11 cellular contexts compared by ENCODE assay signal in the genomic region with DNA sequence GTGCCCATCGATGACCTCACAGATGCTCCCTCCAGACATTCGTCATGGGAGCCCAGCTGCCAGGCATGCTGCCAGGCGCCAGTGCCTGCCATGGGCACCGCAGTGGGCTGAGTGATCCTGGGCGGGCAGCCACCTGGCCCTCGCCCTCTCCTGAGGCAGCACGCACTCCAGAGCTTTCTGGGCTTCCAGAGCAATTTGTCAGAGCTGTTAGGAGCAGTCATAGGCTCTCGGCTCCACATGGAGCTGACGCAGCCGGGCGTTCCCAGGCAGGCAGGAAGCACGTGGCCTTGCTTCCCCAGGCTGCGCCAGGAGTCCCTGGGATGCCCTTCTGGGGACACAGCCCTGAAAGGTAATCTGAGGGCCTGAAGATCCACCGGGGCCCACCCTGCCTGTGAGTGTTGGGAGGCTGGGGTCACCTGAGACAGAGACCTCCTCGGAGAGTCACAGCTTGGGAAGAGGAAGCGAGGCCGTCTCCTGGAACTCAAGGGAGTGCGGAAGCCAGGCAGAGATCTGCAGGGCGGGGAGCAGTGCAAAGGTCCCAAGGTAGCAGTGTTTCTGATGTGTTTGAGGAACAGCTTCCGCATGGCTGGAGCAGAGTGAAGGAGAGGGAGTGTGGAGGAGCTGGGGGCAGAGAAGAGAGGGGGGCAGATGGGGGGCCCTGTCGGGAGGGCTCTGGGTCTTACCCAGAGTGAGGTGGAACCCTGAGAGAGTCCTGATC. TPM values are rescaled to one million over a fixed set of nuclear protein-coding genes. Genes with fewer than 3 reads are reported as not detected.
A peak's percentile ranks its signal among the peaks of the same experiment; 100 is the strongest.
DNase-seq lines count a peak whose midpoint lies in the region; ATAC-seq, FAIRE-seq and TF ChIP-seq lines count a peak whose summit lies in the region.
"Had no signal": no experiment of that assay in that cellular context is flagged by ENCODE, and none has a peak within 500 bp of the region (broad histone marks: within the 10 kb centered on the region; RNA-seq: fewer than 3 reads in every experiment).

No MANE protein-coding gene starts in this region.

- H3K4me1 ChIP-seq in K562 (replicated peaks in 1 of 2; ENCODE audit: control insufficient read depth in 2 of 2, insufficient read depth in 2 of 2, low read length in 2 of 2) = peaks cover 0 to 19% of the 10 kb centered on the region in 2 experiments; a peak in 2 of 5 replicates
- no peaks in the 10 kb centered on the region for H3K4me1 ChIP-seq in colonic mucosa
- H3K4me1 ChIP-seq: BLaER1 had no signal

- H3K4me2 ChIP-seq in K562 (ENCODE audit: insufficient read depth, low read length) = no peak overlapping the region
- H3K4me2 ChIP-seq: BLaER1 had no signal

- in situ Hi-C loops in K562 (cut with MboI) = no loop called here

- H4K20me1 ChIP-seq in K562 (replicated peaks; ENCODE audit: control insufficient read depth, insufficient read depth, low read length) = no peaks in the 10 kb centered on the region
- H4K20me1 ChIP-seq: BLaER1 had no signal

- no peaks in the 10 kb centered on the region for H3K27me3 Mint-ChIP-seq in T-helper 17 cell

- H3K4me3 ChIP-seq in K562 = no peak overlapping the region
- no peak overlapping the region for H3K4me3 ChIP-seq in colonic mucosa
- H3K4me3 ChIP-seq: BLaER1 had no signal

- ATAC-seq in K562 (peak; percentile 40; the same call in 1 of the 3 replicates), GM18867 (IDR thresholded peaks at IDR 0.05; ENCODE audit: unreplicated experiment) (no peak), T-helper 17 cell (no peak)

- H3K9ac ChIP-seq in K562 (ENCODE audit: insufficient read depth in 1 of 2, low read depth in 2 of 2, low read length in 2 of 2) (peak overlapping the region in 1 of 2 experiments; percentile 61; a peak in 1 of 4 replicates), colonic mucosa (ENCODE audit: low read depth in 2 of 2, low read length in 2 of 2) (no peak overlapping the region)
- H3K9ac ChIP-seq: BLaER1 had no signal

- no peak for TF ChIP-seq EP300 in K562 (IDR thresholded peaks at IDR 0.05; ENCODE audit: low read length)

- TF ChIP-seq POLR2A in K562 (conservative IDR thresholded peaks at IDR 0.05) = no peak

- H3K9me1 ChIP-seq in K562 (ENCODE audit: control insufficient read depth, insufficient read depth, low read length) = no peaks in the 10 kb centered on the region

- H3K27me3 ChIP-seq in K562 (ENCODE audit: control insufficient read depth in 2 of 2, insufficient read depth in 2 of 2, low read length in 2 of 2) (no peaks in the 10 kb centered on the region), colonic mucosa (no peaks in the 10 kb centered on the region)
- H3K27me3 ChIP-seq: BLaER1 had no signal

- POLR2A ChIA-PET in K562 (lab: Yijun Ruan, JAX) = interaction anchor here (0.7 kb wide), 1 partner anchor 72 kb away, joined by 3 read pairs; no protein-coding TSS in a partner anchor

- H3K4me1 Mint-ChIP-seq in T-helper 17 cell = peaks cover 7% of the 10 kb centered on the region

- FAIRE-seq in K562 (lab: Jason Lieb, UNC) = no peak
- peak; percentile 89 for FAIRE-seq in islet of Langerhans (lab: Jason Lieb, UNC)
- FAIRE-seq: endometrium, TTC549 had no signal

- TF ChIP-seq CTCF in K562 (IDR thresholded peaks at IDR 0.05 in 2 of 3, conservative IDR thresholded peaks at IDR 0.05 in 1 of 3; ENCODE audit: insufficient read depth in 2 of 3, low read depth in 1 of 3, low read length in 3 of 3) = no peak
- TF ChIP-seq CTCF in colonic mucosa (IDR thresholded peaks at IDR 0.05) = no peak

- H3K9me3 ChIP-seq in K562 (replicated peaks; ENCODE audit: control insufficient read depth, insufficient read depth, low read depth, low read length) (no peaks in the 10 kb centered on the region), T-helper 17 cell (ENCODE audit: control insufficient read depth, low read length, poor library complexity, severe bottlenecking) (no peaks in the 10 kb centered on the region), colonic mucosa (no peaks in the 10 kb centered on the region)
- H3K9me3 ChIP-seq: BLaER1 had no signal

- intact Hi-C loops in K562 (cut with micrococcal nuclease) = no loop called here
- intact Hi-C loops in colonic mucosa (cut with DNase I) = no loop called here

- H3K4me3 Mint-ChIP-seq in T-helper 17 cell = no peak overlapping the region

- CTCF ChIA-PET in K562 (lab: Yijun Ruan, JAX; ENCODE audit: low intra/inter-chr PET ratio) = no interaction called here

- H3K27ac ChIP-seq in K562 (ENCODE audit: extremely low read depth, low read depth, low read length) (no peak overlapping the region), colonic mucosa (no peak overlapping the region)
- H3K27ac ChIP-seq: BLaER1 had no signal

- H3K36me3 ChIP-seq in K562 (ENCODE audit: control insufficient read depth, insufficient read depth, low read length) (no peaks in the 10 kb centered on the region), colonic mucosa (no peaks in the 10 kb centered on the region)

- no peak overlapping the region for H3K27ac Mint-ChIP-seq in T-helper 17 cell

- peaks cover 2% of the 10 kb centered on the region for H3K36me3 Mint-ChIP-seq in T-helper 17 cell (ENCODE audit: low read depth)

- H3K79me2 ChIP-seq in K562 (ENCODE audit: control insufficient read depth, insufficient read depth, low read length) = no peaks in the 10 kb centered on the region

- TF ChIP-seq RAD21 in K562 (CRISPR knock-in tag; conservative IDR thresholded peaks at IDR 0.05 in 1 of 2, IDR thresholded peaks at IDR 0.05 in 1 of 2) = no peak

- H2AFZ ChIP-seq in K562 (ENCODE audit: low read depth, low read length) = peak overlapping the region; percentile 28; the same call in 1 of the 2 replicates

- DNase-seq in A172 (ENCODE audit: low spot score) (peak; percentile 99), NCI-H1105 (lab: John Stamatoyannopoulos, UW) (peak; percentile 83), K562 (ENCODE audit: extremely low read depth in 1 of 4, low spot score in 3 of 4) (no peak), D341Med (ENCODE audit: low spot score) (no peak), T-helper 17 cell (no peak), colonic mucosa (no peak)

- WGBS in K562 (ENCODE audit: insufficient coverage, low coverage, missing lambda C conversion rate) = 43% methylated on average over 19 of the region's 21 CpGs

- BruUV-seq in K562 (replicated peaks; lab: Mats Ljungman, UMichigan) = no TSS peak

TF ChIP-seq in K562, 482 proteins besides CTCF, POLR2A, EP300 and RAD21 (continues in another document):
- TF ChIP-seq, protein P1, sequence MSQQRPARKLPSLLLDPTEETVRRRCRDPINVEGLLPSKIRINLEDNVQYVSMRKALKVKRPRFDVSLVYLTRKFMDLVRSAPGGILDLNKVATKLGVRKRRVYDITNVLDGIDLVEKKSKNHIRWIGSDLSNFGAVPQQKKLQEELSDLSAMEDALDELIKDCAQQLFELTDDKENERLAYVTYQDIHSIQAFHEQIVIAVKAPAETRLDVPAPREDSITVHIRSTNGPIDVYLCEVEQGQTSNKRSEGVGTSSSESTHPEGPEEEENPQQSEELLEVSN (IDR thresholded peaks at IDR 0.05; ENCODE audit: borderline replicate concordance in 1 of 2, extremely low read depth in 1 of 2, insufficient read depth in 1 of 2, insufficient read length in 1 of 2, low read depth in 1 of 2, low read length in 1 of 2, poor library complexity in 1 of 2, severe bottlenecking in 1 of 2) = peak in 1 of 2 experiments; percentile 23
- no peak for TF ChIP-seq PPARD (CRISPR knock-in tag; IDR thresholded peaks at IDR 0.05)

RNA-seq across cellular contexts. Expression of gene DPF1, which starts 50.5 kb away (rescaled TPM):
- 6.4 and 19.2 TPM in 2 replicates for total RNA-seq in A172 (2014; rRNA removed; shearing (Covaris generic))
- 5.0 and 8.4 TPM in 2 replicates for total RNA-seq in K562 (2011; cell fraction: chromatin; rRNA removed; ENCODE audit: low replicate concordance)
- 4.9 and 7.2 TPM in 2 replicates for total RNA-seq in K562 (2011; cell fraction: nucleolus; rRNA removed)
- 5.0 and 6.9 TPM in 2 replicates for total RNA-seq in K562 (2011; cell fraction: nucleoplasm; rRNA removed)
- total RNA-seq in K562 (2014; rRNA removed) = 4.1 and 4.6 TPM in 2 replicates
- 1.1 and 1.6 TPM in 2 replicates for total RNA-seq in K562 (2014; rRNA removed; fragmentation: Illumina TruSeq; extraction: Trizol)
- total RNA-seq in K562 (2015; rRNA removed; fragmentation: Illumina TruSeq; extraction: Trizol) = 2.2 and 2.3 TPM in 2 replicates
- 5.7 and 6.2 TPM in 2 replicates for total RNA-seq in K562 (2021)
- polyA plus RNA-seq in K562 (2011; rRNA removed) = 3.1 and 3.6 TPM in 2 replicates
- 5.9 and 11.0 TPM in 2 replicates for polyA plus RNA-seq in K562 (2011; cell fraction: cytosol; rRNA removed)
- polyA plus RNA-seq in K562 (2011; cell fraction: nucleus; rRNA removed) = 5.7 and 8.6 TPM in 2 replicates
- polyA plus RNA-seq in K562 (2012) = 1.1 and 3.6 TPM in 2 replicates
- 3.8 and 5.0 TPM in 2 replicates for polyA plus RNA-seq in K562 (2014; fragmentation: Illumina TruSeq; extraction: Trizol)
- polyA plus RNA-seq in K562 (2014; fragmentation: Nextera tagmentation; extraction: Ambion mirVana) = under 1 TPM; 0.10 to 0.29 TPM
- 4.2 and 5.5 TPM in 2 replicates for polyA plus RNA-seq in K562 (2014; rRNA removed)
- polyA minus RNA-seq in K562 (2011; rRNA and poly(A)+ RNA removed) = 2.2 and 2.6 TPM in 2 replicates
- 1.0 and 2.2 TPM in 2 replicates for polyA minus RNA-seq in K562 (2011; cell fraction: cytosol; rRNA and poly(A)+ RNA removed)
- polyA minus RNA-seq in K562 (2011; cell fraction: nucleus; rRNA and poly(A)+ RNA removed) = 2.0 and 2.7 TPM in 2 replicates
- total RNA-seq in T-helper 17 cell = not detected
- not detected for total RNA-seq in colonic mucosa

Comparison
In these comparisons a context has a peak if more than half of its experiments do, and no peak if none do; other contexts are left out.
1. DNase-seq: peak in A172 (single experiment) and NCI-H1105 (single experiment); none in K562 (0 of 4), D341Med (single experiment), T-helper 17 cell (0 of 3) and colonic mucosa (single experiment).